ENCODE assay signal across 17 cellular contexts in genomic region chr19:13064092-13064489, GRCh38. TPM values are rescaled to one million over a fixed set of nuclear protein-coding genes. Genes with fewer than 3 reads are reported as not detected.
DNase-seq lines count a peak whose midpoint lies in the region; ATAC-seq and TF ChIP-seq lines count a peak whose summit lies in the region.
"Had no signal": no experiment of that assay in that cellular context is flagged by ENCODE, and none has a peak within 500 bp of the region (broad histone marks: within the 10 kb centered on the region; RNA-seq: fewer than 3 reads in every experiment).

No MANE protein-coding gene starts in this region.

- no peak overlapping the region for H3K27ac Mint-ChIP-seq in progenitor cell of endocrine pancreas
- H3K27ac Mint-ChIP-seq: natural killer cell treated with Interleukin-12 subunit alpha and Interleukin-12 subunit beta and Interleukin-15 and Interleukin-18, amount 100 ng/mL, for 72 hours; stimulated activated naive B cell treated with anti-CD40 and anti-IgM and Interleukin-4, amounts not matched to agents 10 μg/mL and 1 μg/mL and 100 μg/mL, for 72 hours had no signal

- peaks cover 87% of the 10 kb centered on the region for H3K4me1 ChIP-seq in rectal smooth muscle tissue (ENCODE audit: control insufficient read depth, insufficient read depth, low read length)
- peaks cover 71% of the 10 kb centered on the region for H3K4me1 ChIP-seq in upper lobe of right lung

- no peak overlapping the region for H3K9ac ChIP-seq in rectal smooth muscle tissue (ENCODE audit: low read length)

- H3K4me3 ChIP-seq in rectal smooth muscle tissue (ENCODE audit: low read length) (no peak overlapping the region), upper lobe of right lung (no peak overlapping the region), H7 (ENCODE audit: insufficient read depth, low read depth, low read length) (no peak overlapping the region)
- H3K4me3 ChIP-seq: PC-9 had no signal

- H3K36me3 Mint-ChIP-seq in progenitor cell of endocrine pancreas (ENCODE audit: insufficient read depth) = no peaks in the 10 kb centered on the region
- H3K36me3 Mint-ChIP-seq: natural killer cell treated with Interleukin-12 subunit alpha and Interleukin-12 subunit beta and Interleukin-15 and Interleukin-18, amount 100 ng/mL, for 72 hours; stimulated activated naive B cell treated with anti-CD40 and anti-IgM and Interleukin-4, amounts not matched to agents 10 μg/mL and 1 μg/mL and 100 μg/mL, for 72 hours had no signal

- DNase-seq in caudate nucleus (lab: John Stamatoyannopoulos, UW) (peak in 9 of 61 donors; percentile 17 to 59 (median 37)), left ventricle myocardium superior (peak; percentile 82), upper lobe of right lung (no peak), progenitor cell of endocrine pancreas (ENCODE audit: low spot score, unreplicated experiment) (no peak), H7 (no peak), HUDEP-2 (lab: John Stamatoyannopoulos, UW; ENCODE audit: unreplicated experiment in 76 of 76) (no peak)
- DNase-seq: activated effector memory CD4-positive, alpha-beta T cell treated with Interleukin-2 at 50 U/mL for 16 hours; EL; GOT3; NCI-H146; NCI-H2171 treated with DMSO at 0.1 percent for 48 hours; NCI-H774; PC-9; stimulated activated naive B cell treated with anti-CD40 and anti-IgM and Interleukin-4, amounts not matched to agents 10 μg/mL and 1 μg/mL and 100 μg/mL, for 72 hours had no signal

- ATAC-seq in left ventricle myocardium superior (peak; percentile 63), upper lobe of right lung (no peak)
- ATAC-seq: natural killer cell treated with Interleukin-12 subunit alpha and Interleukin-12 subunit beta and Interleukin-15 and Interleukin-18, amount 100 ng/mL, for 72 hours; stimulated activated naive B cell treated with anti-CD40 and anti-IgM and Interleukin-4, amounts not matched to agents 10 μg/mL and 1 μg/mL and 100 μg/mL, for 72 hours had no signal

- no peaks in the 10 kb centered on the region for H3K36me3 ChIP-seq in rectal smooth muscle tissue (ENCODE audit: control insufficient read depth, insufficient read depth, low read length)
- H3K36me3 ChIP-seq in upper lobe of right lung = no peaks in the 10 kb centered on the region
- H3K36me3 ChIP-seq in H7 (replicated peaks; ENCODE audit: control insufficient read depth, insufficient read depth, low read length) = no peaks in the 10 kb centered on the region

- H3K27ac ChIP-seq in caudate nucleus (ENCODE audit: low read depth, low read length) (peak overlapping the region; percentile 95), rectal smooth muscle tissue (ENCODE audit: low read depth, low read length) (peak overlapping the region; percentile 58), upper lobe of right lung (peak overlapping the region; percentile 58)
- H3K27ac ChIP-seq: PC-9 had no signal

- H3K4me1 Mint-ChIP-seq in progenitor cell of endocrine pancreas (ENCODE audit: low read depth) = peaks cover 4% of the 10 kb centered on the region

- H3K27me3 ChIP-seq in rectal smooth muscle tissue (ENCODE audit: control insufficient read depth, insufficient read depth, low read length) (no peaks in the 10 kb centered on the region), upper lobe of right lung (no peaks in the 10 kb centered on the region), H7 (ENCODE audit: control insufficient read depth, insufficient read depth, low read length) (peaks cover 39% of the 10 kb centered on the region)

- H3K4me3 Mint-ChIP-seq in progenitor cell of endocrine pancreas (ENCODE audit: low read depth) = no peak overlapping the region
- H3K4me3 Mint-ChIP-seq: natural killer cell treated with Interleukin-12 subunit alpha and Interleukin-12 subunit beta and Interleukin-15 and Interleukin-18, amount 100 ng/mL, for 72 hours; stimulated activated naive B cell treated with anti-CD40 and anti-IgM and Interleukin-4, amounts not matched to agents 10 μg/mL and 1 μg/mL and 100 μg/mL, for 72 hours had no signal

- intact Hi-C loops in left ventricle myocardium superior (cut with micrococcal nuclease) = no loop called here
- intact Hi-C loops in upper lobe of right lung (cut with DNase I) = no loop called here

- TF ChIP-seq CTCF in upper lobe of right lung (IDR thresholded peaks at IDR 0.05) (no peak), progenitor cell of endocrine pancreas (IDR thresholded peaks at IDR 0.05; ENCODE audit: unreplicated experiment) (no peak)

- no peaks in the 10 kb centered on the region for H3K9me3 Mint-ChIP-seq in progenitor cell of endocrine pancreas (ENCODE audit: low read depth)
- H3K9me3 Mint-ChIP-seq: natural killer cell treated with Interleukin-12 subunit alpha and Interleukin-12 subunit beta and Interleukin-15 and Interleukin-18, amount 100 ng/mL, for 72 hours; stimulated activated naive B cell treated with anti-CD40 and anti-IgM and Interleukin-4, amounts not matched to agents 10 μg/mL and 1 μg/mL and 100 μg/mL, for 72 hours had no signal

- no peaks in the 10 kb centered on the region for H3K9me3 ChIP-seq in upper lobe of right lung

- H3K27me3 Mint-ChIP-seq in progenitor cell of endocrine pancreas = peaks cover 79% of the 10 kb centered on the region

RNA-seq across cellular contexts. Expression of gene LYL1, which starts 38.6 kb away (rescaled TPM):
- total RNA-seq in left ventricle myocardium superior = 8.8 TPM
- total RNA-seq in upper lobe of right lung = 21.8 TPM
- total RNA-seq in progenitor cell of endocrine pancreas = 0.47 and 0.50 TPM in 2 replicates
- 1.5 and 1.7 TPM in 2 replicates for total RNA-seq in H7 (2014; rRNA removed; shearing (Covaris generic))
- total RNA-seq: M059J had no signal

RNA-seq across cellular contexts. Expression of gene TRMT1, which starts 52.4 kb away (rescaled TPM):
- total RNA-seq in left ventricle myocardium superior = 22.4 TPM
- 33.7 TPM for total RNA-seq in upper lobe of right lung
- total RNA-seq in progenitor cell of endocrine pancreas = 51.5 and 52.4 TPM in 2 replicates
- total RNA-seq in H7 (2014; rRNA removed; shearing (Covaris generic)) = 81.5 and 89.1 TPM in 2 replicates

RNA-seq across cellular contexts. Expression of gene NACC1, which starts 54.0 kb away (rescaled TPM):
- total RNA-seq in left ventricle myocardium superior (50.0 TPM), upper lobe of right lung (39.8 TPM), progenitor cell of endocrine pancreas (92.3 and 103 TPM in 2 replicates)
- 254 and 292 TPM in 2 replicates for total RNA-seq in H7 (2014; rRNA removed; shearing (Covaris generic))
